14 cellular contexts compared by ENCODE assay signal in the genomic region with DNA sequence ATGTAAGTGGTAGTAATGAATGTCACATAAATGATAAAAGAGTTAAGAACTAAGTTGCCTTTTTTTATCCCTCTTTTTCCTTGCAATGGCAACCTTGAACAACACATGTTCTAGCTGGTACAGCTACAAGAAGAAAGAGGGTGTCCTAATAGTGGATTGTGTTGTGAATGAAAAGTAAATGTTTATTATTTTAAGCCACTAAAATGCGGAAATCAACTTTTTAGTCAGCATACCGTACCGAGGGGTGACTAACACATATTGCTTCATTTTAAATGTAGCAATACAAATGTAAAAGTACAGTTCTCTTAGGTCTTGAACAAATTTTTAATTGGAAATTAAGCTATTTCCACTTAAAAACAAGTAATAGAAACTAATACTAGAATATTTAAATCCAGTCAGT. TPM values are rescaled to one million over a fixed set of nuclear protein-coding genes. Genes with fewer than 3 reads are reported as not detected.
DNase-seq lines count a peak whose midpoint lies in the region; ATAC-seq and TF ChIP-seq lines count a peak whose summit lies in the region.
"Had no signal": no experiment of that assay in that cellular context is flagged by ENCODE, and none has a peak within 500 bp of the region (broad histone marks: within the 10 kb centered on the region; RNA-seq: fewer than 3 reads in every experiment).

No MANE protein-coding gene starts in this region.

- H3K27me3 ChIP-seq in Karpas-422 (ENCODE audit: low read length), result no peaks in the 10 kb centered on the region
- H3K27me3 ChIP-seq: BLaER1, esophagus muscularis mucosa had no signal

- H3K4me1 ChIP-seq in Karpas-422 (ENCODE audit: low read length), result no peaks in the 10 kb centered on the region
- H3K4me1 ChIP-seq: esophagus muscularis mucosa had no signal

- no peaks in the 10 kb centered on the region for H4K20me1 ChIP-seq in Karpas-422 (ENCODE audit: insufficient read depth, low read depth, low read length)
- H4K20me1 ChIP-seq: BLaER1 had no signal

- DNase-seq in AG09309 (ENCODE audit: low read depth), result peak; percentile 63
- DNase-seq in Karpas-422, result no peak
- no peak for DNase-seq in SK-N-MC (ENCODE audit: low read depth, low spot score)
- DNase-seq in fibroblast of pulmonary artery (ENCODE audit: low read depth), result peak; percentile 83
- DNase-seq in progenitor cell of endocrine pancreas (ENCODE audit: low spot score, unreplicated experiment), result no peak
- no peak for DNase-seq in activated naive CD4-positive, alpha-beta T cell treated with anti-CD3 and anti-CD28 coated beads, Interleukin-2, amount 50 U/mL, for 16 hours
- DNase-seq: activated gamma-delta T cell; NCI-H2107; stimulated activated naive CD8-positive, alpha-beta T cell treated with anti-CD3 and anti-CD28 coated beads, Interleukin-15, amount 100 ng/mL, for 72 hours had no signal

- H3K36me3 ChIP-seq in Karpas-422 (ENCODE audit: insufficient read depth, low read length) (no peaks in the 10 kb centered on the region), SK-N-MC (ENCODE audit: insufficient read depth, low read length) (no peaks in the 10 kb centered on the region)
- H3K36me3 ChIP-seq: BLaER1, esophagus muscularis mucosa had no signal

- H3K9me3 Mint-ChIP-seq in progenitor cell of endocrine pancreas (ENCODE audit: low read depth), result no peaks in the 10 kb centered on the region
- H3K9me3 Mint-ChIP-seq: central memory CD8-positive, alpha-beta T cell; stimulated activated naive CD8-positive, alpha-beta T cell treated with anti-CD3 and anti-CD28 coated beads, Interleukin-15, amount 100 ng/mL, for 72 hours had no signal

- H3K27ac Mint-ChIP-seq in progenitor cell of endocrine pancreas, result no peak overlapping the region
- H3K27ac Mint-ChIP-seq: stimulated activated naive CD8-positive, alpha-beta T cell treated with anti-CD3 and anti-CD28 coated beads, Interleukin-15, amount 100 ng/mL, for 72 hours had no signal

- no peak overlapping the region for H3K27ac ChIP-seq in Karpas-422 (ENCODE audit: low read length)
- no peak overlapping the region for H3K27ac ChIP-seq in SK-N-MC
- H3K27ac ChIP-seq: BLaER1, esophagus muscularis mucosa had no signal

- H3K79me2 ChIP-seq in Karpas-422 (ENCODE audit: low read length), result no peaks in the 10 kb centered on the region

- no peak overlapping the region for H3K4me3 ChIP-seq in AG09309 (ENCODE audit: control insufficient read depth, low read depth, low read length)
- H3K4me3 ChIP-seq in Karpas-422 (ENCODE audit: low read length), result no peak overlapping the region
- no peak overlapping the region for H3K4me3 ChIP-seq in SK-N-MC
- H3K4me3 ChIP-seq in fibroblast of pulmonary artery (replicated peaks; ENCODE audit: low read depth, low read length), result no peak overlapping the region
- H3K4me3 ChIP-seq: BLaER1, esophagus muscularis mucosa had no signal

- no peaks in the 10 kb centered on the region for H3K4me1 Mint-ChIP-seq in progenitor cell of endocrine pancreas (ENCODE audit: low read depth)
- H3K4me1 Mint-ChIP-seq: central memory CD8-positive, alpha-beta T cell; stimulated activated naive CD8-positive, alpha-beta T cell treated with anti-CD3 and anti-CD28 coated beads, Interleukin-15, amount 100 ng/mL, for 72 hours had no signal

- H3K4me2 ChIP-seq in Karpas-422 (ENCODE audit: low read depth, low read length, poor library complexity, severe bottlenecking), result no peak overlapping the region
- H3K4me2 ChIP-seq: BLaER1 had no signal

- H3K4me3 Mint-ChIP-seq in progenitor cell of endocrine pancreas (ENCODE audit: low read depth), result no peak overlapping the region
- H3K4me3 Mint-ChIP-seq: central memory CD8-positive, alpha-beta T cell; stimulated activated naive CD8-positive, alpha-beta T cell treated with anti-CD3 and anti-CD28 coated beads, Interleukin-15, amount 100 ng/mL, for 72 hours had no signal

- no peaks in the 10 kb centered on the region for H3K36me3 Mint-ChIP-seq in progenitor cell of endocrine pancreas (ENCODE audit: insufficient read depth)

- TF ChIP-seq CTCF in AG09309 (IDR thresholded peaks at IDR 0.05; ENCODE audit: control insufficient read depth, insufficient read depth, low read depth, low read length, missing control alignments) (no peak), fibroblast of pulmonary artery (IDR thresholded peaks at IDR 0.05; ENCODE audit: low read length, missing control alignments) (no peak), progenitor cell of endocrine pancreas (IDR thresholded peaks at IDR 0.05; ENCODE audit: unreplicated experiment) (no peak)

- H3K9me2 ChIP-seq in Karpas-422 (replicated peaks; ENCODE audit: insufficient read depth, low read length), result no peaks in the 10 kb centered on the region

- ATAC-seq in HG02798 (IDR thresholded peaks at IDR 0.05; ENCODE audit: poor library complexity, unreplicated experiment), result no peak
- ATAC-seq in HG02884 (IDR thresholded peaks at IDR 0.05; ENCODE audit: unreplicated experiment), result no peak

- H3K27me3 Mint-ChIP-seq in progenitor cell of endocrine pancreas, result no peaks in the 10 kb centered on the region
- H3K27me3 Mint-ChIP-seq: central memory CD8-positive, alpha-beta T cell; stimulated activated naive CD8-positive, alpha-beta T cell treated with anti-CD3 and anti-CD28 coated beads, Interleukin-15, amount 100 ng/mL, for 72 hours had no signal

- H2AFZ ChIP-seq in Karpas-422 (ENCODE audit: low read length), result 0 out of 2 replicates have a peak overlapping the region, but pooled peaks have one; percentile 23

- no peak overlapping the region for H3K9ac ChIP-seq in Karpas-422 (ENCODE audit: low read length)
- peak overlapping the region; percentile 4 for H3K9ac ChIP-seq in SK-N-MC (ENCODE audit: insufficient read length)
- H3K9ac ChIP-seq: BLaER1 had no signal

- H3K9me3 ChIP-seq in Karpas-422 (ENCODE audit: low read length) (no peaks in the 10 kb centered on the region), SK-N-MC (ENCODE audit: low read depth, low read length) (no peaks in the 10 kb centered on the region)
- H3K9me3 ChIP-seq: BLaER1, esophagus muscularis mucosa had no signal

RNA-seq across cellular contexts. Expression of a gene that starts 17.7 kb away (rescaled TPM):
- 29.7 and 34.5 TPM in 2 replicates for total RNA-seq in Karpas-422 (2014; rRNA removed; shearing (Covaris generic); ENCODE audit: low replicate concordance)
- 17.0 and 18.6 TPM in 2 replicates for total RNA-seq in progenitor cell of endocrine pancreas

Comparison
In these comparisons a context has a peak if more than half of its experiments do, and no peak if none do; other contexts are left out.
1. DNase-seq: peak in AG09309 (single experiment) and fibroblast of pulmonary artery (single experiment); none in Karpas-422 (single experiment), SK-N-MC (single experiment), progenitor cell of endocrine pancreas (single experiment) and activated naive CD4-positive, alpha-beta T cell treated with anti-CD3 and anti-CD28 coated beads, Interleukin-2, amount 50 U/mL, for 16 hours (single experiment).